Comparison of ENCODE assay signal across 9 cellular contexts in genomic region chr2:176128172-176129012, GRCh38. TPM values are rescaled to one million over a fixed set of nuclear protein-coding genes. Genes with fewer than 3 reads are reported as not detected.
DNase-seq lines count a peak whose midpoint lies in the region; ATAC-seq and TF ChIP-seq lines count a peak whose summit lies in the region.
"Had no signal": no experiment of that assay in that cellular context is flagged by ENCODE, and none has a peak within 500 bp of the region (broad histone marks: within the 10 kb centered on the region; RNA-seq: fewer than 3 reads in every experiment).

No MANE protein-coding gene starts in this region.

- no peak overlapping the region for H3K4me2 ChIP-seq in neuronal stem cell (ENCODE audit: insufficient read depth, low read length, poor library complexity, severe bottlenecking)

- H2BK12ac ChIP-seq in neuronal stem cell (ENCODE audit: low read length) = no peak overlapping the region

- H3K27me3 ChIP-seq in neuronal stem cell (ENCODE audit: control insufficient read depth in 3 of 3, insufficient read depth in 3 of 3, low read depth in 1 of 3, low read length in 3 of 3) = peaks cover 42 to 98% (median 90%) of the 10 kb centered on the region in 3 experiments

- no CpG with 5 or more reads among the region's 51 CpGs for WGBS in neuronal stem cell (ENCODE audit: extremely low coverage in 2 of 2, insufficient read length in 2 of 2, insufficient replicate concordance in 1 of 2), 2 donors

- H3K27me3 Mint-ChIP-seq in effector memory CD8-positive, alpha-beta T cell = peaks cover 86 to 89% of the 10 kb centered on the region in 2 donors

- ATAC-seq in effector memory CD8-positive, alpha-beta T cell (replicated peaks) = no peak
- no peak for ATAC-seq in GM19397 (IDR thresholded peaks at IDR 0.05; ENCODE audit: unreplicated experiment)
- ATAC-seq: Panc1 had no signal

- no peaks in the 10 kb centered on the region for H3K9me3 Mint-ChIP-seq in effector memory CD8-positive, alpha-beta T cell

- no peak for TF ChIP-seq CTCF in NB4 (IDR thresholded peaks at IDR 0.05; ENCODE audit: low read depth, low read length)

- H3K79me1 ChIP-seq in neuronal stem cell (ENCODE audit: low read depth, low read length) = no peaks in the 10 kb centered on the region

- no peak overlapping the region for H3K4me3 ChIP-seq in NB4 (ENCODE audit: low read depth, low read length)
- H3K4me3 ChIP-seq in neuronal stem cell (ENCODE audit: low read length in 2 of 2) = no peak overlapping the region

- peaks cover 13 to 19% of the 10 kb centered on the region in 2 donors for H3K4me1 Mint-ChIP-seq in effector memory CD8-positive, alpha-beta T cell (ENCODE audit: low read depth in 2 of 2)

- no peak overlapping the region for H2BK15ac ChIP-seq in neuronal stem cell (ENCODE audit: low read length)

- H3K23ac ChIP-seq in neuronal stem cell (ENCODE audit: low read depth, low read length, poor library complexity) = no peak overlapping the region

- peak overlapping the region; percentile 87 for H2AFZ ChIP-seq in neuronal stem cell (ENCODE audit: low read length)

- no peaks in the 10 kb centered on the region for H3K36me3 ChIP-seq in neuronal stem cell (replicated peaks in 1 of 2; ENCODE audit: control insufficient read depth in 2 of 2, insufficient read depth in 2 of 2, low read length in 2 of 2)

- peaks cover 0 to 5% of the 10 kb centered on the region in 2 donors for H3K4me1 ChIP-seq in neuronal stem cell (ENCODE audit: control insufficient read depth in 2 of 2, insufficient read depth in 1 of 2, low read depth in 1 of 2, low read length in 2 of 2)

- H3K27ac Mint-ChIP-seq in effector memory CD8-positive, alpha-beta T cell = peak overlapping the region; percentile 57 to 78

- no peak overlapping the region for H4K91ac ChIP-seq in neuronal stem cell (ENCODE audit: low read depth, low read length, poor library complexity)

- peak overlapping the region; percentile 28 to 32 for H3K4me3 Mint-ChIP-seq in effector memory CD8-positive, alpha-beta T cell

- no peak overlapping the region for H3K14ac ChIP-seq in neuronal stem cell (ENCODE audit: low read length)

- no peak overlapping the region for H3K27ac ChIP-seq in neuronal stem cell (replicated peaks; ENCODE audit: low read length)

- H2BK5ac ChIP-seq in neuronal stem cell (ENCODE audit: low read length) = no peak overlapping the region

- H3K9ac ChIP-seq in neuronal stem cell (ENCODE audit: low read depth, low read length, poor library complexity) = no peak overlapping the region

- no peak overlapping the region for H3K18ac ChIP-seq in neuronal stem cell (ENCODE audit: low read length)

- no peak overlapping the region for H4K8ac ChIP-seq in neuronal stem cell (ENCODE audit: low read depth, low read length)

- TF ChIP-seq POLR2A in NB4 (IDR thresholded peaks at IDR 0.05; ENCODE audit: extremely low read depth, insufficient read length) = no peak

- no peaks in the 10 kb centered on the region for H3K9me3 ChIP-seq in neuronal stem cell (replicated peaks in 1 of 2; ENCODE audit: control insufficient read depth in 2 of 2, insufficient read depth in 1 of 2, low read depth in 1 of 2, low read length in 2 of 2)

- no peak overlapping the region for H2BK120ac ChIP-seq in neuronal stem cell (ENCODE audit: low read depth, low read length)

- no peak overlapping the region for H2AK5ac ChIP-seq in neuronal stem cell (ENCODE audit: low read depth, low read length)

- H3K4ac ChIP-seq in neuronal stem cell (ENCODE audit: low read length) = no peak overlapping the region

- peaks cover 61% of the 10 kb centered on the region for H3K36me3 Mint-ChIP-seq in effector memory CD8-positive, alpha-beta T cell (ENCODE audit: insufficient read depth)

- DNase-seq in COLO668 (lab: John Stamatoyannopoulos, UW; ENCODE audit: unreplicated experiment) = peak; percentile 67
- DNase-seq in NB4 (ENCODE audit: low read depth) = peak; percentile 72
- no peak for DNase-seq in effector memory CD8-positive, alpha-beta T cell
- DNase-seq in neuronal stem cell (ENCODE audit: low spot score) = no peak
- DNase-seq in C1 segment of cervical spinal cord (lab: John Stamatoyannopoulos, UW) = no peak
- no peak for DNase-seq in NCI-H1105 (lab: John Stamatoyannopoulos, UW)
- no peak for DNase-seq in SHP77 treated with DMSO at 0.1 percent for 48 hours (lab: John Stamatoyannopoulos, UW)

RNA-seq across cellular contexts. Expression of gene HOXD8, which starts 1.1 kb away (rescaled TPM):
- polyA plus RNA-seq in neuronal stem cell (2013, experiment 1 of 2) = not detected
- not detected for polyA plus RNA-seq in neuronal stem cell (2013, experiment 2 of 2)

RNA-seq across cellular contexts. Expression of gene HOXD9, which starts 5.9 kb away (rescaled TPM):
- not detected for polyA plus RNA-seq in neuronal stem cell (2013, experiment 1 of 2)
- polyA plus RNA-seq in neuronal stem cell (2013, experiment 2 of 2) = not detected

RNA-seq across cellular contexts. Expression of gene HOXD10, which starts 11.8 kb away (rescaled TPM):
- polyA plus RNA-seq in neuronal stem cell (2013, experiment 1 of 2) = not detected
- not detected for polyA plus RNA-seq in neuronal stem cell (2013, experiment 2 of 2)

RNA-seq across cellular contexts. Expression of gene HOXD11, which starts 21.3 kb away (rescaled TPM):
- polyA plus RNA-seq in neuronal stem cell (2013, experiment 1 of 2) = not detected
- not detected for polyA plus RNA-seq in neuronal stem cell (2013, experiment 2 of 2)

RNA-seq across cellular contexts. Expression of gene HOXD4, which starts 23.0 kb away (rescaled TPM):
- not detected for polyA plus RNA-seq in neuronal stem cell (2013, experiment 1 of 2)
- not detected for polyA plus RNA-seq in neuronal stem cell (2013, experiment 2 of 2)

Comparison
In these comparisons a context has a peak if more than half of its experiments do, and no peak if none do; other contexts are left out.
1. DNase-seq: peak in COLO668 (single experiment) and NB4 (single experiment); none in effector memory CD8-positive, alpha-beta T cell (0 of 3), neuronal stem cell (single experiment), C1 segment of cervical spinal cord (0 of 14), NCI-H1105 (single experiment) and SHP77 treated with DMSO at 0.1 percent for 48 hours (single experiment).